9 cellular contexts compared by ENCODE assay signal in the genomic region with DNA sequence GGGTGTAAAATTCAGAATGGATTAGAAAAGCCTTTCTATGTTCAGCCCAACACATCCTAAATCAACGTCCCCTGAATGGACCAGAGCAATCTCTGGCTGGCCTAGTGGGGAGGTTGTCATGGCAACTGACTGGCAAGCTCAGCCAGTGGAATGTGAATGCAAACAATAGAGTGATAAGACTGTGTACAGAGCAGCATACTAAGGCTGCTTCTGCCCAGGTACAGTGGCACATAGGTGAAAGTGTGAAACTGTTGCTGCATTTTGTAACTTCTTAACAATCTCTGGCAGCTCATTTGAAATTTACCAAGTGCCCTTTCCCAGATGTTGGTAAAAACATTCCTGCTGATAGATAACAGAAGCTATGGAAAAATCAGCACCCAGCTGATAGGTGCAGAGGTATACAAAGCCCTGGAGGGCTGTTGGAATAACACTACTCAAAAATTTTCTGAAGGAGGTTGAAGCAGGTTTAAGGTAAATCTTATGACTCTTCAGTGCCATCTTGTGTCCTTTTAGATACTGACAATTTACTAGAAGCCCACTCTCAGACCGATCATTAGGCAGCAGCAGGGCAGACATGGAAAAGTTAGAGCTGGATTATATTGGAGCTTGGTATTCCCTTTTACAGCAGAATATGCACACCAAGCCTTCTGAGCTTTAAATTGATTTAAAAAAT.
DNase-seq lines count a peak whose midpoint lies in the region; ATAC-seq, FAIRE-seq and TF ChIP-seq lines count a peak whose summit lies in the region.
"Had no signal": no experiment of that assay in that cellular context is flagged by ENCODE, and none has a peak within 500 bp of the region (broad histone marks: within the 10 kb centered on the region; RNA-seq: fewer than 3 reads in every experiment).

No MANE protein-coding gene starts in this region.

- no peak overlapping the region for H4K5ac ChIP-seq in IMR-90 (ENCODE audit: low read depth, low read length)

- in situ Hi-C loops in IMR-90 (cut with MboI; ENCODE audit: low sequenced_read_pairs), result loop anchor here (10.0 kb wide), 1 partner anchor 345 kb away; no protein-coding TSS in a partner anchor

- H2AK5ac ChIP-seq in IMR-90 (ENCODE audit: low read depth, low read length), result no peak overlapping the region

- H3K9ac ChIP-seq in IMR-90 (ENCODE audit: low read depth, low read length) (no peak overlapping the region), neural progenitor cell (no peak overlapping the region)

- TF ChIP-seq CTCF in A549 (IDR thresholded peaks at IDR 0.05) (peak; percentile 60), GM12872 (IDR thresholded peaks at IDR 0.05; ENCODE audit: insufficient read depth, low read depth, low read length) (peak; percentile 45; the same call in 1 of the 3 replicates), IMR-90 (conservative IDR thresholded peaks at IDR 0.05; ENCODE audit: low read depth, low read length) (peak; percentile 48), fibroblast of pulmonary artery (IDR thresholded peaks at IDR 0.05; ENCODE audit: low read length, missing control alignments) (peak; percentile 56), neural progenitor cell (IDR thresholded peaks at IDR 0.05) (peak; percentile 68)

- no peak overlapping the region for H4K91ac ChIP-seq in IMR-90 (ENCODE audit: insufficient read depth, low read depth, low read length)

- H3K79me2 ChIP-seq in neural progenitor cell (ENCODE audit: low read depth), result no peaks in the 10 kb centered on the region

- H3K9me3 Mint-ChIP-seq in neural progenitor cell, result no peaks in the 10 kb centered on the region
- H3K9me3 Mint-ChIP-seq in activated T-helper 2 cell treated with anti-CD3 and anti-CD28 coated beads, Interferon-gamma antibody, Interleukin-2, Interleukin-4, amounts not matched to agents 10 μg/mL and 5 μg/mL and 100 μg/mL, durations not matched to agents 14 hours and 24 hours and 36 hours, result no peaks in the 10 kb centered on the region
- H3K9me3 Mint-ChIP-seq: dendritic cell treated with granulocyte-macrophage colony-stimulating factor and Interleukin-4, amounts not matched to agents 40 ng/mL and 50 ng/mL, for 4 days had no signal

- intact Hi-C loops in IMR-90 (cut with micrococcal nuclease), result loop anchor here (1.0 to 5.0 kb wide), 2 partner anchors 352 to 373 kb away; no protein-coding TSS in a partner anchor
- intact Hi-C loops in activated T-helper 2 cell treated with anti-CD3 and anti-CD28 coated beads, Interferon-gamma antibody, Interleukin-2, Interleukin-4, amounts not matched to agents 10 μg/mL and 5 μg/mL and 100 μg/mL, durations not matched to agents 14 hours and 24 hours and 36 hours (cut with micrococcal nuclease), result no loop called here

- 20% methylated on average over 2 of the region's 2 CpGs for WGBS in A549 (ENCODE audit: missing lambda C conversion rate)
- no CpG with 5 or more reads among the region's 2 CpGs for WGBS in IMR-90 (ENCODE audit: extremely low coverage in 2 of 2, insufficient read length in 1 of 2), 2 experiments

- peak; percentile 92 to 94 for ATAC-seq in A549
- ATAC-seq in IMR-90 (ENCODE audit: low read depth), result peak; percentile 70; the same call in 1 of the 2 replicates
- ATAC-seq in HG03196 (IDR thresholded peaks at IDR 0.05; ENCODE audit: unreplicated experiment), result no peak

- no peaks in the 10 kb centered on the region for H3K36me3 Mint-ChIP-seq in neural progenitor cell
- H3K36me3 Mint-ChIP-seq in activated T-helper 2 cell treated with anti-CD3 and anti-CD28 coated beads, Interferon-gamma antibody, Interleukin-2, Interleukin-4, amounts not matched to agents 10 μg/mL and 5 μg/mL and 100 μg/mL, durations not matched to agents 14 hours and 24 hours and 36 hours (ENCODE audit: low read depth), result no peaks in the 10 kb centered on the region

- H3K27me3 ChIP-seq in IMR-90 (ENCODE audit: control insufficient read depth, insufficient read depth, low read length), result peaks cover 7% of the 10 kb centered on the region
- no peaks in the 10 kb centered on the region for H3K27me3 ChIP-seq in neural progenitor cell

- peak; percentile 79 to 83 for TF ChIP-seq RAD21 in A549 (conservative IDR thresholded peaks at IDR 0.05 in 1 of 2, IDR thresholded peaks at IDR 0.05 in 1 of 2)
- TF ChIP-seq RAD21 in IMR-90 (IDR thresholded peaks at IDR 0.05; ENCODE audit: low read length), result peak; percentile 37

- peaks cover 28% of the 10 kb centered on the region for H3K4me1 Mint-ChIP-seq in neural progenitor cell
- no peaks in the 10 kb centered on the region for H3K4me1 Mint-ChIP-seq in activated T-helper 2 cell treated with anti-CD3 and anti-CD28 coated beads, Interferon-gamma antibody, Interleukin-2, Interleukin-4, amounts not matched to agents 10 μg/mL and 5 μg/mL and 100 μg/mL, durations not matched to agents 14 hours and 24 hours and 36 hours (ENCODE audit: low read depth)

- peak; percentile 54 to 64 for DNase-seq in A549 (ENCODE audit: low read depth in 1 of 2, low spot score in 1 of 2)
- peak; percentile 26 for DNase-seq in IMR-90
- DNase-seq in SK-N-DZ (ENCODE audit: low spot score), result peak; percentile 66
- DNase-seq in fibroblast of pulmonary artery (ENCODE audit: low read depth), result peak; percentile 64
- peak; percentile 93 for DNase-seq in neural progenitor cell (ENCODE audit: low spot score)
- DNase-seq in activated T-helper 2 cell treated with anti-CD3 and anti-CD28 coated beads, Interferon-gamma antibody, Interleukin-2, Interleukin-4, amounts not matched to agents 10 μg/mL and 5 μg/mL and 100 μg/mL, durations not matched to agents 14 hours and 24 hours and 36 hours (ENCODE audit: low spot score), result no peak

- H3K9me3 ChIP-seq in A549 (no peaks in the 10 kb centered on the region), IMR-90 (ENCODE audit: control insufficient read depth, insufficient read depth, low read length) (no peaks in the 10 kb centered on the region), neural progenitor cell (ENCODE audit: low read depth) (no peaks in the 10 kb centered on the region)

- no peak overlapping the region for H3K18ac ChIP-seq in IMR-90 (ENCODE audit: low read depth, low read length)

- H3K4me2 ChIP-seq in A549 (peak overlapping the region; percentile 34; the same call in 1 of the 3 replicates), IMR-90 (ENCODE audit: low read depth, low read length) (no peak overlapping the region), neural progenitor cell (peak overlapping the region; percentile 32)

- no peak overlapping the region for H2AK9ac ChIP-seq in IMR-90 (replicated peaks; ENCODE audit: low read depth, low read length, poor library complexity)

- dilution Hi-C loops in IMR-90 (cut with HindIII; ENCODE audit: low sequenced_read_pairs, unreplicated experiment), result no loop called here

- H4K8ac ChIP-seq in IMR-90 (ENCODE audit: low read depth in 2 of 2, low read length in 2 of 2), result no peak overlapping the region

- H3K14ac ChIP-seq in IMR-90 (replicated peaks; ENCODE audit: low read depth, low read length), result no peak overlapping the region

- H3K4me1 ChIP-seq in A549 (peaks cover 8% of the 10 kb centered on the region; the same call in 2 of the 3 replicates), IMR-90 (ENCODE audit: control insufficient read depth, insufficient read depth, low read length) (no peaks in the 10 kb centered on the region), neural progenitor cell (peaks cover 11% of the 10 kb centered on the region)

- no peak overlapping the region for H3K56ac ChIP-seq in IMR-90 (ENCODE audit: extremely low read depth, insufficient read depth, low read length)

- H3K27ac ChIP-seq in A549 (no peak overlapping the region), IMR-90 (ENCODE audit: insufficient read depth, low read length) (no peak overlapping the region), neural progenitor cell (no peak overlapping the region)

- no peak overlapping the region for H3K23ac ChIP-seq in IMR-90 (ENCODE audit: low read depth, low read length)

- H2AFZ ChIP-seq in IMR-90 (replicated peaks; ENCODE audit: low read length, poor library complexity) (no peak overlapping the region), neural progenitor cell (replicated peaks) (no peak overlapping the region)

- POLR2A ChIA-PET in A549 (lab: Yijun Ruan, JAX) (interaction anchor here (0.5 kb wide), 1 partner anchor 416 kb away, joined by 3 read pairs; no protein-coding TSS in a partner anchor), IMR-90 (lab: Charles Lee; ENCODE audit: unreplicated experiment) (no interaction called here)

- no peaks in the 10 kb centered on the region for H3K79me1 ChIP-seq in IMR-90 (ENCODE audit: low read depth in 1 of 2, low read length in 2 of 2)

- no peak overlapping the region for H2BK20ac ChIP-seq in IMR-90 (ENCODE audit: low read depth, low read length)

- no peak overlapping the region for H3K4me3 Mint-ChIP-seq in neural progenitor cell
- H3K4me3 Mint-ChIP-seq in activated T-helper 2 cell treated with anti-CD3 and anti-CD28 coated beads, Interferon-gamma antibody, Interleukin-2, Interleukin-4, amounts not matched to agents 10 μg/mL and 5 μg/mL and 100 μg/mL, durations not matched to agents 14 hours and 24 hours and 36 hours (ENCODE audit: low read depth), result no peak overlapping the region
- H3K4me3 Mint-ChIP-seq: dendritic cell treated with granulocyte-macrophage colony-stimulating factor and Interleukin-4, amounts not matched to agents 40 ng/mL and 50 ng/mL, for 4 days had no signal

- H3K4ac ChIP-seq in IMR-90 (ENCODE audit: low read depth, low read length), result no peak overlapping the region

- H3K36me3 ChIP-seq in IMR-90 (ENCODE audit: control insufficient read depth, insufficient read depth, low read length), result no peaks in the 10 kb centered on the region
- no peaks in the 10 kb centered on the region for H3K36me3 ChIP-seq in neural progenitor cell

- H3K27me3 Mint-ChIP-seq in neural progenitor cell (ENCODE audit: insufficient read depth, low read depth), result peaks cover 2% of the 10 kb centered on the region
- peaks cover 23% of the 10 kb centered on the region for H3K27me3 Mint-ChIP-seq in activated T-helper 2 cell treated with anti-CD3 and anti-CD28 coated beads, Interferon-gamma antibody, Interleukin-2, Interleukin-4, amounts not matched to agents 10 μg/mL and 5 μg/mL and 100 μg/mL, durations not matched to agents 14 hours and 24 hours and 36 hours (ENCODE audit: low read depth)
- H3K27me3 Mint-ChIP-seq: dendritic cell treated with granulocyte-macrophage colony-stimulating factor and Interleukin-4, amounts not matched to agents 40 ng/mL and 50 ng/mL, for 4 days had no signal

- H2BK120ac ChIP-seq in IMR-90 (ENCODE audit: low read depth, low read length), result no peak overlapping the region

- no peaks in the 10 kb centered on the region for H3F3A ChIP-seq in neural progenitor cell (ENCODE audit: low read depth)

- no peak for TF ChIP-seq POLR2A in A549 (IDR thresholded peaks at IDR 0.05; ENCODE audit: low read length)
- no peak for TF ChIP-seq POLR2A in IMR-90 (IDR thresholded peaks at IDR 0.05; ENCODE audit: low read depth, low read length)

- H3K9me1 ChIP-seq in IMR-90 (ENCODE audit: insufficient read depth, low read length), result no peaks in the 10 kb centered on the region

- no TSS peak for BruUV-seq in IMR-90 (replicated peaks; lab: Mats Ljungman, UMichigan)

- no peak overlapping the region for H3K27ac Mint-ChIP-seq in neural progenitor cell
- H3K27ac Mint-ChIP-seq in activated T-helper 2 cell treated with anti-CD3 and anti-CD28 coated beads, Interferon-gamma antibody, Interleukin-2, Interleukin-4, amounts not matched to agents 10 μg/mL and 5 μg/mL and 100 μg/mL, durations not matched to agents 14 hours and 24 hours and 36 hours, result no peak overlapping the region
- H3K27ac Mint-ChIP-seq: dendritic cell treated with granulocyte-macrophage colony-stimulating factor and Interleukin-4, amounts not matched to agents 40 ng/mL and 50 ng/mL, for 4 days had no signal

- H4K20me1 ChIP-seq in IMR-90 (ENCODE audit: insufficient read depth, low read length) (no peaks in the 10 kb centered on the region), neural progenitor cell (ENCODE audit: low read depth) (no peaks in the 10 kb centered on the region)

- TF ChIP-seq EP300 in A549 (IDR thresholded peaks at IDR 0.05), result no peak

- peak; percentile 96 for FAIRE-seq in A549 (lab: Jason Lieb, UNC)

- H2BK5ac ChIP-seq in IMR-90 (ENCODE audit: low read depth, low read length, poor library complexity, severe bottlenecking), result no peak overlapping the region

- H2BK15ac ChIP-seq in IMR-90 (ENCODE audit: low read depth, low read length), result no peak overlapping the region

- H3K4me3 ChIP-seq in A549 (no peak overlapping the region), IMR-90 (ENCODE audit: insufficient read depth, low read depth, low read length) (no peak overlapping the region), fibroblast of pulmonary artery (replicated peaks; ENCODE audit: low read depth, low read length) (no peak overlapping the region), neural progenitor cell (peak overlapping the region; percentile 8)

- CTCF ChIA-PET in A549 (lab: Yijun Ruan, JAX), result interaction anchor here (0.6 to 12.9 kb wide), 45 partner anchors 10 to 1552 kb away, joined by 3 to 266 read pairs (median 5); partner anchors contain the start of gene GAPT
- CTCF ChIA-PET in IMR-90 (lab: Yijun Ruan, JAX), result interaction anchor here (0.5 to 1.2 kb wide), 11 partner anchors 9 to 373 kb away, joined by 3 to 4 read pairs (median 3); no protein-coding TSS in a partner anchor
